In the genomic region with DNA sequence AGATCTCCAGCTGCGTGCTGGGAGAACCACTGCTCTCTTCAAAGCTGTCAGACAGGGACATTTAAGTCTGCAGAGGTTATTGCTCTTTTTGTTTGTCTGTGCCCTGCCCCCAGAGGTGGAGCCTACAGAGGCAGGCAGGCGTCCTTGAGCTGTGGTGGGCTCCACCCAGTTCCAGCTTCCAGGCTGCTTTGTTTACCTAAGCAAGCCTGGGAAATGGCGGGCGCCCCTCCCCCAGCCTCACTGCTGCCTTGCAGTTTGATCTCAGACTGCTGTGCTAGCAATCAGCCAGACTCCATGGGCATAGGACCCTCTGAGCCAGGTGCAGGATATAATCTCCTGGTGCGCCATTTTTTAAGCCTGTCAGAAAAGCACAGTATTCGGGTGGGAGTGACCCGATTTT, we compare ENCODE assay signal across 1 cellular context.
TF ChIP-seq lines count a peak whose summit lies in the region.
"Not testable (repeated sequence)": the region's sequence is repeated elsewhere in the genome, so short reads cannot be mapped to it uniquely, and the experiment has no call there.

No MANE protein-coding gene starts in this region.

TF ChIP-seq in HepG2, 621 proteins besides CTCF, POLR2A, EP300 and RAD21 (continues in another document):
- TF ChIP-seq, protein P1, sequence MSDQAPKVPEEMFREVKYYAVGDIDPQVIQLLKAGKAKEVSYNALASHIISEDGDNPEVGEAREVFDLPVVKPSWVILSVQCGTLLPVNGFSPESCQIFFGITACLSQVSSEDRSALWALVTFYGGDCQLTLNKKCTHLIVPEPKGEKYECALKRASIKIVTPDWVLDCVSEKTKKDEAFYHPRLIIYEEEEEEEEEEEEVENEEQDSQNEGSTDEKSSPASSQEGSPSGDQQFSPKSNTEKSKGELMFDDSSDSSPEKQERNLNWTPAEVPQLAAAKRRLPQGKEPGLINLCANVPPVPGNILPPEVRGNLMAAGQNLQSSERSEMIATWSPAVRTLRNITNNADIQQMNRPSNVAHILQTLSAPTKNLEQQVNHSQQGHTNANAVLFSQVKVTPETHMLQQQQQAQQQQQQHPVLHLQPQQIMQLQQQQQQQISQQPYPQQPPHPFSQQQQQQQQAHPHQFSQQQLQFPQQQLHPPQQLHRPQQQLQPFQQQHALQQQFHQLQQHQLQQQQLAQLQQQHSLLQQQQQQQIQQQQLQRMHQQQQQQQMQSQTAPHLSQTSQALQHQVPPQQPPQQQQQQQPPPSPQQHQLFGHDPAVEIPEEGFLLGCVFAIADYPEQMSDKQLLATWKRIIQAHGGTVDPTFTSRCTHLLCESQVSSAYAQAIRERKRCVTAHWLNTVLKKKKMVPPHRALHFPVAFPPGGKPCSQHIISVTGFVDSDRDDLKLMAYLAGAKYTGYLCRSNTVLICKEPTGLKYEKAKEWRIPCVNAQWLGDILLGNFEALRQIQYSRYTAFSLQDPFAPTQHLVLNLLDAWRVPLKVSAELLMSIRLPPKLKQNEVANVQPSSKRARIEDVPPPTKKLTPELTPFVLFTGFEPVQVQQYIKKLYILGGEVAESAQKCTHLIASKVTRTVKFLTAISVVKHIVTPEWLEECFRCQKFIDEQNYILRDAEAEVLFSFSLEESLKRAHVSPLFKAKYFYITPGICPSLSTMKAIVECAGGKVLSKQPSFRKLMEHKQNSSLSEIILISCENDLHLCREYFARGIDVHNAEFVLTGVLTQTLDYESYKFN (CRISPR knock-in tag; conservative IDR thresholded peaks at IDR 0.05), result peak; percentile 67
- TF ChIP-seq MYC (CRISPR knock-in tag; IDR thresholded peaks at IDR 0.05; ENCODE audit: borderline replicate concordance), result peak; percentile 19; the same call in 1 of the 2 replicates
- TF ChIP-seq SOX5 (CRISPR knock-in tag; IDR thresholded peaks at IDR 0.05; ENCODE audit: borderline replicate concordance), result peak; percentile 21; the same call in 1 of the 2 replicates
- TF ChIP-seq, protein P2, sequence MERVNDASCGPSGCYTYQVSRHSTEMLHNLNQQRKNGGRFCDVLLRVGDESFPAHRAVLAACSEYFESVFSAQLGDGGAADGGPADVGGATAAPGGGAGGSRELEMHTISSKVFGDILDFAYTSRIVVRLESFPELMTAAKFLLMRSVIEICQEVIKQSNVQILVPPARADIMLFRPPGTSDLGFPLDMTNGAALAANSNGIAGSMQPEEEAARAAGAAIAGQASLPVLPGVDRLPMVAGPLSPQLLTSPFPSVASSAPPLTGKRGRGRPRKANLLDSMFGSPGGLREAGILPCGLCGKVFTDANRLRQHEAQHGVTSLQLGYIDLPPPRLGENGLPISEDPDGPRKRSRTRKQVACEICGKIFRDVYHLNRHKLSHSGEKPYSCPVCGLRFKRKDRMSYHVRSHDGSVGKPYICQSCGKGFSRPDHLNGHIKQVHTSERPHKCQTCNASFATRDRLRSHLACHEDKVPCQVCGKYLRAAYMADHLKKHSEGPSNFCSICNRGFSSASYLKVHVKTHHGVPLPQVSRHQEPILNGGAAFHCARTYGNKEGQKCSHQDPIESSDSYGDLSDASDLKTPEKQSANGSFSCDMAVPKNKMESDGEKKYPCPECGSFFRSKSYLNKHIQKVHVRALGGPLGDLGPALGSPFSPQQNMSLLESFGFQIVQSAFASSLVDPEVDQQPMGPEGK (CRISPR knock-in tag; IDR thresholded peaks at IDR 0.05), result 0 out of 2 replicates have a peak, but pooled peaks have one; percentile 28
- TF ChIP-seq, protein P3, sequence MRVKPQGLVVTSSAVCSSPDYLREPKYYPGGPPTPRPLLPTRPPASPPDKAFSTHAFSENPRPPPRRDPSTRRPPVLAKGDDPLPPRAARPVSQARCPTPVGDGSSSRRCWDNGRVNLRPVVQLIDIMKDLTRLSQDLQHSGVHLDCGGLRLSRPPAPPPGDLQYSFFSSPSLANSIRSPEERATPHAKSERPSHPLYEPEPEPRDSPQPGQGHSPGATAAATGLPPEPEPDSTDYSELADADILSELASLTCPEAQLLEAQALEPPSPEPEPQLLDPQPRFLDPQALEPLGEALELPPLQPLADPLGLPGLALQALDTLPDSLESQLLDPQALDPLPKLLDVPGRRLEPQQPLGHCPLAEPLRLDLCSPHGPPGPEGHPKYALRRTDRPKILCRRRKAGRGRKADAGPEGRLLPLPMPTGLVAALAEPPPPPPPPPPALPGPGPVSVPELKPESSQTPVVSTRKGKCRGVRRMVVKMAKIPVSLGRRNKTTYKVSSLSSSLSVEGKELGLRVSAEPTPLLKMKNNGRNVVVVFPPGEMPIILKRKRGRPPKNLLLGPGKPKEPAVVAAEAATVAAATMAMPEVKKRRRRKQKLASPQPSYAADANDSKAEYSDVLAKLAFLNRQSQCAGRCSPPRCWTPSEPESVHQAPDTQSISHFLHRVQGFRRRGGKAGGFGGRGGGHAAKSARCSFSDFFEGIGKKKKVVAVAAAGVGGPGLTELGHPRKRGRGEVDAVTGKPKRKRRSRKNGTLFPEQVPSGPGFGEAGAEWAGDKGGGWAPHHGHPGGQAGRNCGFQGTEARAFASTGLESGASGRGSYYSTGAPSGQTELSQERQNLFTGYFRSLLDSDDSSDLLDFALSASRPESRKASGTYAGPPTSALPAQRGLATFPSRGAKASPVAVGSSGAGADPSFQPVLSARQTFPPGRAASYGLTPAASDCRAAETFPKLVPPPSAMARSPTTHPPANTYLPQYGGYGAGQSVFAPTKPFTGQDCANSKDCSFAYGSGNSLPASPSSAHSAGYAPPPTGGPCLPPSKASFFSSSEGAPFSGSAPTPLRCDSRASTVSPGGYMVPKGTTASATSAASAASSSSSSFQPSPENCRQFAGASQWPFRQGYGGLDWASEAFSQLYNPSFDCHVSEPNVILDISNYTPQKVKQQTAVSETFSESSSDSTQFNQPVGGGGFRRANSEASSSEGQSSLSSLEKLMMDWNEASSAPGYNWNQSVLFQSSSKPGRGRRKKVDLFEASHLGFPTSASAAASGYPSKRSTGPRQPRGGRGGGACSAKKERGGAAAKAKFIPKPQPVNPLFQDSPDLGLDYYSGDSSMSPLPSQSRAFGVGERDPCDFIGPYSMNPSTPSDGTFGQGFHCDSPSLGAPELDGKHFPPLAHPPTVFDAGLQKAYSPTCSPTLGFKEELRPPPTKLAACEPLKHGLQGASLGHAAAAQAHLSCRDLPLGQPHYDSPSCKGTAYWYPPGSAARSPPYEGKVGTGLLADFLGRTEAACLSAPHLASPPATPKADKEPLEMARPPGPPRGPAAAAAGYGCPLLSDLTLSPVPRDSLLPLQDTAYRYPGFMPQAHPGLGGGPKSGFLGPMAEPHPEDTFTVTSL (CRISPR knock-in tag; IDR thresholded peaks at IDR 0.05; ENCODE audit: borderline replicate concordance), result 0 out of 2 replicates have a peak, but pooled peaks have one; percentile 20
- peak in 1 of 2 experiments; percentile 64; a peak in 2 of 4 replicates for TF ChIP-seq NR2F1 (CRISPR knock-in tag; IDR thresholded peaks at IDR 0.05)
- peak; percentile 40; the same call in 1 of the 2 replicates for TF ChIP-seq HDAC2 (CRISPR knock-in tag; IDR thresholded peaks at IDR 0.05)
- peak; percentile 18; the same call in 1 of the 2 replicates for TF ChIP-seq ZNF121 (CRISPR knock-in tag; IDR thresholded peaks at IDR 0.05)
- peak; percentile 45; the same call in 1 of the 2 replicates for TF ChIP-seq FOXK1 (CRISPR knock-in tag; IDR thresholded peaks at IDR 0.05; ENCODE audit: borderline replicate concordance, low read depth)
- TF ChIP-seq ZNF788 (CRISPR knock-in tag; IDR thresholded peaks at IDR 0.05; ENCODE audit: borderline replicate concordance), result peak; percentile 43; the same call in 1 of the 2 replicates
- TF ChIP-seq ZNF350 (CRISPR knock-in tag; IDR thresholded peaks at IDR 0.05; ENCODE audit: borderline replicate concordance, low read depth), result peak; percentile 61; the same call in 1 of the 2 replicates
- TF ChIP-seq HMG20B (CRISPR knock-in tag; conservative IDR thresholded peaks at IDR 0.05), result 0 out of 2 replicates have a peak, but pooled peaks have one; percentile 32
- TF ChIP-seq SP5 (CRISPR knock-in tag; IDR thresholded peaks at IDR 0.05; ENCODE audit: borderline replicate concordance, low read depth), result peak; percentile 88
- TF ChIP-seq FOXP1 (IDR thresholded peaks at IDR 0.05), result not testable (repeated sequence)
- peak; percentile 64 for TF ChIP-seq FOXP1 (CRISPR knock-in tag; IDR thresholded peaks at IDR 0.05)
- TF ChIP-seq SALL2 (CRISPR knock-in tag; IDR thresholded peaks at IDR 0.05), result 0 out of 2 replicates have a peak, but pooled peaks have one; percentile 21
- TF ChIP-seq, protein P4, sequence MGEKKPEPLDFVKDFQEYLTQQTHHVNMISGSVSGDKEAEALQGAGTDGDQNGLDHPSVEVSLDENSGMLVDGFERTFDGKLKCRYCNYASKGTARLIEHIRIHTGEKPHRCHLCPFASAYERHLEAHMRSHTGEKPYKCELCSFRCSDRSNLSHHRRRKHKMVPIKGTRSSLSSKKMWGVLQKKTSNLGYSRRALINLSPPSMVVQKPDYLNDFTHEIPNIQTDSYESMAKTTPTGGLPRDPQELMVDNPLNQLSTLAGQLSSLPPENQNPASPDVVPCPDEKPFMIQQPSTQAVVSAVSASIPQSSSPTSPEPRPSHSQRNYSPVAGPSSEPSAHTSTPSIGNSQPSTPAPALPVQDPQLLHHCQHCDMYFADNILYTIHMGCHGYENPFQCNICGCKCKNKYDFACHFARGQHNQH (CRISPR knock-in tag; IDR thresholded peaks at IDR 0.05), result peak; percentile 37; the same call in 1 of the 2 replicates
- TF ChIP-seq FOXJ3 (CRISPR knock-in tag; IDR thresholded peaks at IDR 0.05; ENCODE audit: borderline replicate concordance), result peak; percentile 64; the same call in 1 of the 2 replicates
- peak; percentile 41; the same call in 1 of the 2 replicates for TF ChIP-seq GABPB1 (CRISPR knock-in tag; IDR thresholded peaks at IDR 0.05)
- 0 out of 2 replicates have a peak, but pooled peaks have one; percentile 22 for TF ChIP-seq PHF8 (CRISPR knock-in tag; IDR thresholded peaks at IDR 0.05)
- TF ChIP-seq, protein P5, sequence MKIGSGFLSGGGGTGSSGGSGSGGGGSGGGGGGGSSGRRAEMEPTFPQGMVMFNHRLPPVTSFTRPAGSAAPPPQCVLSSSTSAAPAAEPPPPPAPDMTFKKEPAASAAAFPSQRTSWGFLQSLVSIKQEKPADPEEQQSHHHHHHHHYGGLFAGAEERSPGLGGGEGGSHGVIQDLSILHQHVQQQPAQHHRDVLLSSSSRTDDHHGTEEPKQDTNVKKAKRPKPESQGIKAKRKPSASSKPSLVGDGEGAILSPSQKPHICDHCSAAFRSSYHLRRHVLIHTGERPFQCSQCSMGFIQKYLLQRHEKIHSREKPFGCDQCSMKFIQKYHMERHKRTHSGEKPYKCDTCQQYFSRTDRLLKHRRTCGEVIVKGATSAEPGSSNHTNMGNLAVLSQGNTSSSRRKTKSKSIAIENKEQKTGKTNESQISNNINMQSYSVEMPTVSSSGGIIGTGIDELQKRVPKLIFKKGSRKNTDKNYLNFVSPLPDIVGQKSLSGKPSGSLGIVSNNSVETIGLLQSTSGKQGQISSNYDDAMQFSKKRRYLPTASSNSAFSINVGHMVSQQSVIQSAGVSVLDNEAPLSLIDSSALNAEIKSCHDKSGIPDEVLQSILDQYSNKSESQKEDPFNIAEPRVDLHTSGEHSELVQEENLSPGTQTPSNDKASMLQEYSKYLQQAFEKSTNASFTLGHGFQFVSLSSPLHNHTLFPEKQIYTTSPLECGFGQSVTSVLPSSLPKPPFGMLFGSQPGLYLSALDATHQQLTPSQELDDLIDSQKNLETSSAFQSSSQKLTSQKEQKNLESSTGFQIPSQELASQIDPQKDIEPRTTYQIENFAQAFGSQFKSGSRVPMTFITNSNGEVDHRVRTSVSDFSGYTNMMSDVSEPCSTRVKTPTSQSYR (CRISPR knock-in tag; IDR thresholded peaks at IDR 0.05; ENCODE audit: borderline replicate concordance), result peak; percentile 98
- TF ChIP-seq ZNF792 (CRISPR knock-in tag; IDR thresholded peaks at IDR 0.05), result peak; percentile 22; the same call in 1 of the 2 replicates
- TF ChIP-seq HNF4A (CRISPR knock-in tag; IDR thresholded peaks at IDR 0.05), result peak; percentile 39; the same call in 1 of the 2 replicates
- peak; percentile 26; the same call in 1 of the 2 replicates for TF ChIP-seq FOSL2 (CRISPR knock-in tag; IDR thresholded peaks at IDR 0.05)
- TF ChIP-seq TARDBP (CRISPR knock-in tag; IDR thresholded peaks at IDR 0.05), result peak; percentile 50; the same call in 1 of the 2 replicates
- TF ChIP-seq CBX5 (CRISPR knock-in tag; IDR thresholded peaks at IDR 0.05; ENCODE audit: borderline replicate concordance), result peak; percentile 73; the same call in 1 of the 2 replicates
- TF ChIP-seq ZNF331 (CRISPR knock-in tag; IDR thresholded peaks at IDR 0.05), result peak; percentile 62; the same call in 1 of the 2 replicates
- peak; percentile 44 for TF ChIP-seq SALL1 (CRISPR knock-in tag; IDR thresholded peaks at IDR 0.05)
- TF ChIP-seq, protein P6, sequence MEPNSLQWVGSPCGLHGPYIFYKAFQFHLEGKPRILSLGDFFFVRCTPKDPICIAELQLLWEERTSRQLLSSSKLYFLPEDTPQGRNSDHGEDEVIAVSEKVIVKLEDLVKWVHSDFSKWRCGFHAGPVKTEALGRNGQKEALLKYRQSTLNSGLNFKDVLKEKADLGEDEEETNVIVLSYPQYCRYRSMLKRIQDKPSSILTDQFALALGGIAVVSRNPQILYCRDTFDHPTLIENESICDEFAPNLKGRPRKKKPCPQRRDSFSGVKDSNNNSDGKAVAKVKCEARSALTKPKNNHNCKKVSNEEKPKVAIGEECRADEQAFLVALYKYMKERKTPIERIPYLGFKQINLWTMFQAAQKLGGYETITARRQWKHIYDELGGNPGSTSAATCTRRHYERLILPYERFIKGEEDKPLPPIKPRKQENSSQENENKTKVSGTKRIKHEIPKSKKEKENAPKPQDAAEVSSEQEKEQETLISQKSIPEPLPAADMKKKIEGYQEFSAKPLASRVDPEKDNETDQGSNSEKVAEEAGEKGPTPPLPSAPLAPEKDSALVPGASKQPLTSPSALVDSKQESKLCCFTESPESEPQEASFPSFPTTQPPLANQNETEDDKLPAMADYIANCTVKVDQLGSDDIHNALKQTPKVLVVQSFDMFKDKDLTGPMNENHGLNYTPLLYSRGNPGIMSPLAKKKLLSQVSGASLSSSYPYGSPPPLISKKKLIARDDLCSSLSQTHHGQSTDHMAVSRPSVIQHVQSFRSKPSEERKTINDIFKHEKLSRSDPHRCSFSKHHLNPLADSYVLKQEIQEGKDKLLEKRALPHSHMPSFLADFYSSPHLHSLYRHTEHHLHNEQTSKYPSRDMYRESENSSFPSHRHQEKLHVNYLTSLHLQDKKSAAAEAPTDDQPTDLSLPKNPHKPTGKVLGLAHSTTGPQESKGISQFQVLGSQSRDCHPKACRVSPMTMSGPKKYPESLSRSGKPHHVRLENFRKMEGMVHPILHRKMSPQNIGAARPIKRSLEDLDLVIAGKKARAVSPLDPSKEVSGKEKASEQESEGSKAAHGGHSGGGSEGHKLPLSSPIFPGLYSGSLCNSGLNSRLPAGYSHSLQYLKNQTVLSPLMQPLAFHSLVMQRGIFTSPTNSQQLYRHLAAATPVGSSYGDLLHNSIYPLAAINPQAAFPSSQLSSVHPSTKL (CRISPR knock-in tag; IDR thresholded peaks at IDR 0.05), result peak; percentile 87
- TF ChIP-seq NCOA2 (CRISPR knock-in tag; IDR thresholded peaks at IDR 0.05), result peak; percentile 53; the same call in 1 of the 2 replicates
- TF ChIP-seq POGZ (CRISPR knock-in tag; IDR thresholded peaks at IDR 0.05), result peak; percentile 34; the same call in 1 of the 2 replicates
- 0 out of 2 replicates have a peak, but pooled peaks have one; percentile 30 for TF ChIP-seq KDM6A (CRISPR knock-in tag; IDR thresholded peaks at IDR 0.05; ENCODE audit: low read depth)
